Comparison of ENCODE assay signal across 12 cellular contexts in the genomic region with DNA sequence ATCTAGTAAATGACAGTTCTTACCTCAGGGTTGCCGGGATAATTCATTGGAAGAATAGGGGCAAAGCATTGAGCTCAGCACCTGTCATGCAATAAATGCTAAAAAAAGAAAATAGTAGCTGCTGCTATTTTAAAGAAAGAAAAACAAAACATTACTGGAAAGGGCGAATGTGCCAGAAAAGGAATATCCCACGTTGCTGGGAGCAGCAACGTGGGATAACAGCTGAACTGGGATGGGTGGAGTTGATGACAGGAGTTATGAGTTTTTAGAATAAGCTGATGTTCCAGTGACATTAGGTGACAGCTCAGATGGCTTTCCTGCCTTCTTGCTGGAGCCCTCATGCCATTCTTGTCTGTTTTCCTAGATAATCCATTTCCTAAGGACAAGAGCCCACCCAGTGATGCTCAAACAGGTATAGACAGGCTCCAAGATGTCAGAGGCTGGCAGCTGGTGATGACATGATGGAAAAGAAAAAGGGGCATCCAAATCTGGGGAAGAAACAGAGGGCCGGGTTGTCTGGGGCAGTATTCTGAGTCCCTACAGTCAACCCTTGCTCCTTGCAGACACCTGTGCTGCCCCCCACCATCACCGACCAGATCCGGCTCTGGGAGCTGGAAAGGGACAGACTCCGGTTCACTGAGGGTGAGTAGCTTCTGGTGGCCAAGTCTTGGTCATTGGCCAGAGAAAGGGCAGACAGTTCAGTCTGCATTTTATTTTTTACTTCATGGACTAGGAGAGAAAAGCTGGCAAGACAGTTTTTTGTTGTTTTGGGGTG. TPM values are rescaled to one million over a fixed set of nuclear protein-coding genes. Genes with fewer than 3 reads are reported as not detected.
DNase-seq lines count a peak whose midpoint lies in the region; ATAC-seq and TF ChIP-seq lines count a peak whose summit lies in the region.
"Had no signal": no experiment of that assay in that cellular context is flagged by ENCODE, and none has a peak within 500 bp of the region (broad histone marks: within the 10 kb centered on the region; RNA-seq: fewer than 3 reads in every experiment).

No MANE protein-coding gene starts in this region.

- no peak overlapping the region for H3K4ac ChIP-seq in H9 (ENCODE audit: low read depth, low read length)

- no peaks in the 10 kb centered on the region for H3K9me3 ChIP-seq in H9 (ENCODE audit: control insufficient read depth, low read depth, low read length)
- H3K9me3 ChIP-seq in iPS-15b (ENCODE audit: control insufficient read depth, insufficient read depth, low read length), result no peaks in the 10 kb centered on the region
- H3K9me3 ChIP-seq in skeletal muscle satellite cell (replicated peaks; ENCODE audit: low read length), result no peaks in the 10 kb centered on the region

- no peak for TF ChIP-seq CTCF in H9 (conservative IDR thresholded peaks at IDR 0.05)
- TF ChIP-seq CTCF in activated CD8-positive, alpha-beta T cell treated with anti-CD3 and anti-CD28 coated beads for 36 hours (IDR thresholded peaks at IDR 0.05), result no peak

- H3K4me1 ChIP-seq in H9 (ENCODE audit: insufficient read depth, low read length), result peaks cover 4% of the 10 kb centered on the region; the same call in 1 of the 2 replicates
- H3K4me1 ChIP-seq in iPS-15b (ENCODE audit: control insufficient read depth, insufficient read depth, low read length), result peaks cover 5% of the 10 kb centered on the region
- peaks cover 33% of the 10 kb centered on the region for H3K4me1 ChIP-seq in skeletal muscle satellite cell (ENCODE audit: control insufficient read depth, insufficient read depth, low read length)

- WGBS in H9 (ENCODE audit: extremely low coverage, insufficient read length, low lambda C conversion rate), result no CpG with 5 or more reads among the region's 8 CpGs

- H3K9ac ChIP-seq in H9 (ENCODE audit: extremely low read depth, insufficient read length, low read length) (no peak overlapping the region), iPS-15b (ENCODE audit: low read depth, low read length) (peak overlapping the region; percentile 60), skeletal muscle satellite cell (ENCODE audit: low read depth, low read length) (peak overlapping the region; percentile 95)

- no peak overlapping the region for H2BK15ac ChIP-seq in H9 (ENCODE audit: low read depth, low read length)

- no peak overlapping the region for H3K18ac ChIP-seq in H9 (ENCODE audit: insufficient read length, low read depth, low read length)

- no peak overlapping the region for H2BK12ac ChIP-seq in H9 (ENCODE audit: insufficient read length, low read depth, low read length)

- H3K23me2 ChIP-seq in H9 (ENCODE audit: insufficient read length, low read depth, low read length, poor library complexity, severe bottlenecking), result peaks cover 17% of the 10 kb centered on the region

- H3K27me3 Mint-ChIP-seq in H9 (ENCODE audit: low read depth), result no peaks in the 10 kb centered on the region; the same call in 1 of the 2 replicates
- H3K27me3 Mint-ChIP-seq in activated CD8-positive, alpha-beta T cell treated with anti-CD3 and anti-CD28 coated beads for 36 hours, result no peaks in the 10 kb centered on the region

- no peak overlapping the region for H3K14ac ChIP-seq in H9 (ENCODE audit: insufficient read depth, low read length)

- H4K91ac ChIP-seq in H9 (ENCODE audit: insufficient read length, low read depth, low read length), result no peak overlapping the region

- H2AFZ ChIP-seq in H9 (ENCODE audit: low read length), result no peak overlapping the region

- ATAC-seq in activated CD8-positive, alpha-beta T cell treated with anti-CD3 and anti-CD28 coated beads for 36 hours, result no peak
- no peak for ATAC-seq in GM19467 (IDR thresholded peaks at IDR 0.05; ENCODE audit: unreplicated experiment)
- no peak for ATAC-seq in HG03460 (IDR thresholded peaks at IDR 0.05; ENCODE audit: unreplicated experiment)

- DNase-seq in H9 (no peak), NCI-H345 (lab: John Stamatoyannopoulos, UW) (no peak), foreskin melanocyte (no peak)
- DNase-seq in activated CD8-positive, alpha-beta T cell treated with anti-CD3 and anti-CD28 coated beads for 36 hours, result no peak
- DNase-seq: NCI-H2107 had no signal

- no peak overlapping the region for H3K23ac ChIP-seq in H9 (ENCODE audit: insufficient read length, low read depth, low read length)

- no peak overlapping the region for H2BK5ac ChIP-seq in H9 (ENCODE audit: insufficient read length, low read length)

- H4K20me1 ChIP-seq in H9 (ENCODE audit: control insufficient read depth, insufficient read depth, insufficient read length), result no peaks in the 10 kb centered on the region

- no peaks in the 10 kb centered on the region for H3K27me3 ChIP-seq in H9 (ENCODE audit: insufficient read depth, low read length)
- H3K27me3 ChIP-seq in iPS-15b (ENCODE audit: control insufficient read depth, insufficient read depth, low read length), result no peaks in the 10 kb centered on the region
- no peaks in the 10 kb centered on the region for H3K27me3 ChIP-seq in skeletal muscle satellite cell (ENCODE audit: control insufficient read depth, insufficient read depth, low read length)

- H3K4me1 Mint-ChIP-seq in H9, result peaks cover 31 to 37% of the 10 kb centered on the region in 2 experiments
- peaks cover 39% of the 10 kb centered on the region for H3K4me1 Mint-ChIP-seq in activated CD8-positive, alpha-beta T cell treated with anti-CD3 and anti-CD28 coated beads for 36 hours (ENCODE audit: low read depth)

- intact Hi-C loops in activated CD8-positive, alpha-beta T cell treated with anti-CD3 and anti-CD28 coated beads for 36 hours (cut with micrococcal nuclease), result no loop called here

- no peak overlapping the region for H4K5ac ChIP-seq in H9 (ENCODE audit: insufficient read length, low read depth, low read length)

- H3K79me2 ChIP-seq in H9 (ENCODE audit: insufficient read depth, low read length), result peaks cover 2% of the 10 kb centered on the region; the same call in 1 of the 2 replicates

- no peak overlapping the region for H2BK20ac ChIP-seq in H9 (ENCODE audit: low read depth, low read length, poor library complexity, severe bottlenecking)

- H2AK5ac ChIP-seq in H9 (ENCODE audit: insufficient read length, low read length), result no peak overlapping the region

- no peaks in the 10 kb centered on the region for H3K9me3 Mint-ChIP-seq in H9
- H3K9me3 Mint-ChIP-seq in activated CD8-positive, alpha-beta T cell treated with anti-CD3 and anti-CD28 coated beads for 36 hours, result no peaks in the 10 kb centered on the region

- H3T11ph ChIP-seq in H9 (ENCODE audit: low read length), result no peak overlapping the region

- H3K36me3 ChIP-seq in iPS-15b (ENCODE audit: control insufficient read depth, insufficient read depth, low read length) (peaks cover 31% of the 10 kb centered on the region), skeletal muscle satellite cell (ENCODE audit: insufficient read depth, low read length) (peaks cover 33% of the 10 kb centered on the region)

- H4K8ac ChIP-seq in H9 (replicated peaks; ENCODE audit: insufficient read length, low read depth, low read length), result no peak overlapping the region

- peak overlapping the region in 1 of 3 experiments; percentile 18; a peak in 1 of 7 replicates for H3K27ac Mint-ChIP-seq in H9
- peak overlapping the region; percentile 53 for H3K27ac Mint-ChIP-seq in activated CD8-positive, alpha-beta T cell treated with anti-CD3 and anti-CD28 coated beads for 36 hours

- POLR2A ChIA-PET in activated CD8-positive, alpha-beta T cell treated with anti-CD3 and anti-CD28 coated beads for 36 hours (lab: Charles Lee), result interaction anchor here (0.7 to 2.8 kb wide), 10 partner anchors 8 to 298 kb away, joined by 3 to 12 read pairs (median 5); a partner anchor contains a TSS

- no peak overlapping the region for H3K27ac ChIP-seq in H9 (ENCODE audit: insufficient read length, low read depth, low read length)

- H3K56ac ChIP-seq in H9 (ENCODE audit: insufficient read length, low read depth, low read length), result no peak overlapping the region

- peaks cover 38 to 72% (median 69%) of the 10 kb centered on the region in 3 experiments for H3K36me3 Mint-ChIP-seq in H9 (ENCODE audit: insufficient read depth in 1 of 3, low read depth in 3 of 3)
- H3K36me3 Mint-ChIP-seq in activated CD8-positive, alpha-beta T cell treated with anti-CD3 and anti-CD28 coated beads for 36 hours (ENCODE audit: low read depth), result peaks cover 45% of the 10 kb centered on the region

- CTCF ChIA-PET in activated CD8-positive, alpha-beta T cell treated with anti-CD3 and anti-CD28 coated beads for 36 hours (lab: Charles Lee), result interaction anchor here (1.0 to 9.2 kb wide), 20 partner anchors 8 to 431 kb away, joined by 3 to 116 read pairs (median 6); no protein-coding TSS in a partner anchor

- H2BK120ac ChIP-seq in H9 (ENCODE audit: low read depth, low read length, poor library complexity, severe bottlenecking), result no peak overlapping the region

- no peaks in the 10 kb centered on the region for H3K79me1 ChIP-seq in H9 (ENCODE audit: insufficient read depth, low read depth, low read length, poor library complexity, severe bottlenecking)

- H3K4me3 ChIP-seq in iPS-15b (ENCODE audit: low read depth, low read length), result peak overlapping the region; percentile 79
- H3K4me3 ChIP-seq in skeletal muscle satellite cell (ENCODE audit: low read length), result no peak overlapping the region

- H3K4me2 ChIP-seq in H9 (ENCODE audit: insufficient read depth, insufficient read length, low read length) (peak overlapping the region; percentile 78), skeletal muscle satellite cell (ENCODE audit: low read length) (no peak overlapping the region)

- peak overlapping the region; percentile 82 to 93; a peak in 4 of 5 replicates for H3K4me3 Mint-ChIP-seq in H9
- H3K4me3 Mint-ChIP-seq in activated CD8-positive, alpha-beta T cell treated with anti-CD3 and anti-CD28 coated beads for 36 hours, result peak overlapping the region; percentile 80

RNA-seq across cellular contexts. Expression of a gene that starts 1.1 kb away (rescaled TPM):
- 61.9 and 68.2 TPM in 2 replicates for total RNA-seq in H9 (2021)
- 10 to 100 TPM; 83.0 to 84.0 TPM for total RNA-seq in activated CD8-positive, alpha-beta T cell treated with anti-CD3 and anti-CD28 coated beads for 36 hours
- total RNA-seq in skeletal muscle satellite cell (2012; rRNA removed), result 13.9 and 15.9 TPM in 2 replicates

RNA-seq across cellular contexts. Expression of a gene that starts 4.9 kb away (rescaled TPM):
- total RNA-seq in H9 (2021), result 58.2 and 60.8 TPM in 2 replicates
- total RNA-seq in activated CD8-positive, alpha-beta T cell treated with anti-CD3 and anti-CD28 coated beads for 36 hours, result 10 to 100 TPM; 37.1 to 41.9 TPM
- 6.3 and 7.0 TPM in 2 replicates for total RNA-seq in skeletal muscle satellite cell (2012; rRNA removed)

RNA-seq across cellular contexts. Expression of a gene that starts 19.0 kb away (rescaled TPM):
- total RNA-seq in H9 (2021), result not detected in 2 replicates
- total RNA-seq in activated CD8-positive, alpha-beta T cell treated with anti-CD3 and anti-CD28 coated beads for 36 hours, result not detected
- total RNA-seq in skeletal muscle satellite cell (2012; rRNA removed), result not detected in 2 replicates
- total RNA-seq: fibroblast of villous mesenchyme; omental fat pad; T-helper 1 cell treated with Interleukin-12 subunit alpha and Interleukin-12 subunit beta and Interleukin-4 antibody, amounts not matched to agents 30 ng/mL and 1 ng/mL, for 36 hours had no signal

RNA-seq across cellular contexts. Expression of a gene that starts 27.8 kb away (rescaled TPM):
- 0.15 and 0.20 TPM in 2 replicates for total RNA-seq in H9 (2021)
- not detected for total RNA-seq in activated CD8-positive, alpha-beta T cell treated with anti-CD3 and anti-CD28 coated beads for 36 hours
- total RNA-seq in skeletal muscle satellite cell (2012; rRNA removed), result not detected in 2 replicates
- total RNA-seq: fibroblast of villous mesenchyme; T-helper 1 cell treated with Interleukin-12 subunit alpha and Interleukin-12 subunit beta and Interleukin-4 antibody, amounts not matched to agents 30 ng/mL and 1 ng/mL, for 36 hours had no signal

RNA-seq across cellular contexts. Expression of a gene that starts 28.6 kb away (rescaled TPM):
- total RNA-seq in H9 (2021), result 254 and 258 TPM in 2 replicates
- total RNA-seq in activated CD8-positive, alpha-beta T cell treated with anti-CD3 and anti-CD28 coated beads for 36 hours, result 10 to 100 TPM; 14.4 to 14.5 TPM
- 3.8 and 3.9 TPM in 2 replicates for total RNA-seq in skeletal muscle satellite cell (2012; rRNA removed)
